In the genomic region with DNA sequence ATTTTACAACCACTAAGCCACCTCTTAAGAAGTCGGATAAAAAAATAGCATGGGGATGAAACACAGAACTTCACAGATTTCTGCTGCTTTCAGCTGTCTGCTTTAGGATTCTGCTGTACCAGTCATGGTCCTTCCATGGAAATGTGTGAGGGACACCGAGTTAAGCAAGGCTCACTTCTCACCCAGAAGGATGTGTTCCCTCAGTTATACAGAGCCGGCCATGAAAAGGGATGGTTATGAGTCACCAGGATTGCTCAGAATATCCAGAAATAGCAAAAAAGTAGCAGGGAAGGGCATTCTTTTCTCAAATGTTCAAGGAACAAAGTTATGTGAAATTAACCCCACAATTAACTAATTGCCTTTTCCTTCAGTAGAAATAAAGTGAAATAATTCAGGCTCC, we compare ENCODE assay signal across 18 cellular contexts.
A peak's percentile ranks its signal among the peaks of the same experiment; 100 is the strongest.
DNase-seq lines count a peak whose midpoint lies in the region; ATAC-seq and TF ChIP-seq lines count a peak whose summit lies in the region.
"Had no signal": no experiment of that assay in that cellular context is flagged by ENCODE, and none has a peak within 500 bp of the region (broad histone marks: within the 10 kb centered on the region; RNA-seq: fewer than 3 reads in every experiment).

No MANE protein-coding gene starts in this region.

- no peaks in the 10 kb centered on the region for H3K4me1 Mint-ChIP-seq in activated T-cell treated with anti-CD3 and anti-CD28 coated beads, Interleukin-2, amount 50 U/mL, for 4 hours (ENCODE audit: low read depth)
- H3K4me1 Mint-ChIP-seq: activated naive CD8-positive, alpha-beta T cell treated with anti-CD3 and anti-CD28 coated beads, Interleukin-2, amount 50 U/mL, for 24 hours had no signal

- no peak for TF ChIP-seq CTCF in brain microvascular endothelial cell (IDR thresholded peaks at IDR 0.05; ENCODE audit: low read depth, low read length, missing control alignments)

- H3K27me3 Mint-ChIP-seq in activated T-cell treated with anti-CD3 and anti-CD28 coated beads, Interleukin-2, amount 50 U/mL, for 4 hours (ENCODE audit: low read depth): peaks cover 3% of the 10 kb centered on the region

- H3K36me3 ChIP-seq in ACC112 (ENCODE audit: insufficient read depth, low read length) (no peaks in the 10 kb centered on the region), brain microvascular endothelial cell (replicated peaks) (no peaks in the 10 kb centered on the region)
- H3K36me3 ChIP-seq: esophagus squamous epithelium had no signal

- H3K79me2 ChIP-seq in ACC112 (ENCODE audit: control insufficient read depth, insufficient read depth, low read length, unreplicated experiment): no peaks in the 10 kb centered on the region

- H3K27me3 ChIP-seq in ACC112 (ENCODE audit: insufficient read depth, low read length) (no peaks in the 10 kb centered on the region), brain microvascular endothelial cell (replicated peaks) (no peaks in the 10 kb centered on the region)
- H3K27me3 ChIP-seq: esophagus squamous epithelium, testis had no signal

- H3K4me1 ChIP-seq in ACC112 (ENCODE audit: control insufficient read depth, insufficient read depth, low read length, unreplicated experiment): peaks cover 23% of the 10 kb centered on the region
- H3K4me1 ChIP-seq: esophagus squamous epithelium, testis had no signal

- ATAC-seq in activated T-cell treated with anti-CD3 and anti-CD28 coated beads, Interleukin-2, amount 50 U/mL, for 4 hours: no peak
- ATAC-seq in HG03439 (IDR thresholded peaks at IDR 0.05; ENCODE audit: unreplicated experiment): no peak
- ATAC-seq: activated naive CD8-positive, alpha-beta T cell treated with anti-CD3 and anti-CD28 coated beads, Interleukin-2, amount 50 U/mL, for 24 hours had no signal

- no peak overlapping the region for H3K4me3 Mint-ChIP-seq in activated T-cell treated with anti-CD3 and anti-CD28 coated beads, Interleukin-2, amount 50 U/mL, for 4 hours
- H3K4me3 Mint-ChIP-seq: activated naive CD8-positive, alpha-beta T cell treated with anti-CD3 and anti-CD28 coated beads, Interleukin-2, amount 50 U/mL, for 24 hours; nephron had no signal

- in situ Hi-C loops in brain microvascular endothelial cell (cut with HindIII; ENCODE audit: low pct_ligation_motif_present, low sequenced_read_pairs): no loop called here

- no peak overlapping the region for H2AFZ ChIP-seq in ACC112 (ENCODE audit: low read length, unreplicated experiment)
- H2AFZ ChIP-seq: PC-9 had no signal

- no peaks in the 10 kb centered on the region for H3K9me3 Mint-ChIP-seq in activated T-cell treated with anti-CD3 and anti-CD28 coated beads, Interleukin-2, amount 50 U/mL, for 4 hours
- H3K9me3 Mint-ChIP-seq: activated naive CD8-positive, alpha-beta T cell treated with anti-CD3 and anti-CD28 coated beads, Interleukin-2, amount 50 U/mL, for 24 hours; nephron had no signal

- DNase-seq in HCEC 1CT (peak; percentile 26), brain microvascular endothelial cell (peak; percentile 10), iris pigment epithelial cell (ENCODE audit: low read depth) (peak; percentile 10), NAMALWA (ENCODE audit: low spot score) (no peak), SHP77 (lab: John Stamatoyannopoulos, UW) (no peak)
- DNase-seq in activated T-cell treated with anti-CD3 and anti-CD28 coated beads, Interleukin-2, amount 50 U/mL, for 4 hours: no peak
- DNase-seq: activated CD4-positive, alpha-beta T cell treated with anti-CD3 and anti-CD28 coated beads for 48 hours; activated naive CD8-positive, alpha-beta T cell treated with anti-CD3 and anti-CD28 coated beads, Interleukin-2, amount 50 U/mL, for 24 hours; DMS79 treated with DMSO at 0.1 percent for 48 hours; effector CD8-positive, alpha-beta T cell; esophagus squamous epithelium; NCI-H1417; NCI-H82; PC-9; testis had no signal

- H3K27ac ChIP-seq in ACC112 (ENCODE audit: low read depth, low read length) (peak overlapping the region; percentile 52), brain microvascular endothelial cell (no peak overlapping the region)
- H3K27ac ChIP-seq: esophagus squamous epithelium, PC-9, testis had no signal

- no peaks in the 10 kb centered on the region for H3K36me3 Mint-ChIP-seq in activated T-cell treated with anti-CD3 and anti-CD28 coated beads, Interleukin-2, amount 50 U/mL, for 4 hours (ENCODE audit: insufficient read depth)

- H3K4me3 ChIP-seq in ACC112 (ENCODE audit: low read depth, low read length) (peak overlapping the region; percentile 29; the same call in 1 of the 2 replicates), brain microvascular endothelial cell (ENCODE audit: low read depth, low read length) (no peak overlapping the region)
- H3K4me3 ChIP-seq: esophagus squamous epithelium, PC-9, testis had no signal

Comparison
In these comparisons a context has a peak if more than half of its experiments do, and no peak if none do; other contexts are left out.
1. DNase-seq: peak in HCEC 1CT (single experiment), brain microvascular endothelial cell (single experiment) and iris pigment epithelial cell (single experiment); none in NAMALWA (single experiment), activated T-cell treated with anti-CD3 and anti-CD28 coated beads, Interleukin-2, amount 50 U/mL, for 4 hours (single experiment) and SHP77 (0 of 2).